7 cellular contexts compared by ENCODE assay signal in genomic region chr17:75720656-75721462, GRCh38. TPM values are rescaled to one million over a fixed set of nuclear protein-coding genes. Genes with fewer than 3 reads are reported as not detected.
A peak's percentile ranks its signal among the peaks of the same experiment; 100 is the strongest.
DNase-seq lines count a peak whose midpoint lies in the region; ATAC-seq and TF ChIP-seq lines count a peak whose summit lies in the region.

ITGB4 (plus strand) TSS chr17:75721459; CDS start chr17:75724704, 3,245 bp downstream.

- H3K9me3 Mint-ChIP-seq in activated naive CD8-positive, alpha-beta T cell treated with anti-CD3 and anti-CD28 coated beads for 36 hours, result no peaks in the 10 kb centered on the region

- no peak for TF ChIP-seq CTCF in gastrocnemius medialis (IDR thresholded peaks at IDR 0.05 in 4 of 5, conservative IDR thresholded peaks at IDR 0.05 in 1 of 5)

- H3K4me1 Mint-ChIP-seq in activated naive CD8-positive, alpha-beta T cell treated with anti-CD3 and anti-CD28 coated beads for 36 hours, result peaks cover 2% of the 10 kb centered on the region

- no peak within 1 kb of the TSS for H3K27ac Mint-ChIP-seq in activated naive CD8-positive, alpha-beta T cell treated with anti-CD3 and anti-CD28 coated beads for 36 hours

- no peaks in the 10 kb centered on the region for H3K9me3 ChIP-seq in SJCRH30 (replicated peaks)
- H3K9me3 ChIP-seq in gastrocnemius medialis, result no peaks in the 10 kb centered on the region

- peaks cover 53% of the 10 kb centered on the region for H3K27me3 ChIP-seq in SJCRH30
- peaks cover 19 to 29% (median 22%) of the 10 kb centered on the region in 3 donors for H3K27me3 ChIP-seq in gastrocnemius medialis

- DNase-seq in SJCRH30 (peak; percentile 39 to 50), hypothalamus (lab: John Stamatoyannopoulos, UW) (peak in 35 of 51 donors; percentile 14 to 83 (median 51)), gastrocnemius medialis (no peak), hepatic stellate cell (ENCODE audit: low spot score) (no peak)
- peak; percentile 70 for DNase-seq in activated naive CD8-positive, alpha-beta T cell treated with anti-CD3 and anti-CD28 coated beads for 36 hours
- DNase-seq in NK-92 treated with Interleukin-12 subunit alpha and Interleukin-12 subunit beta, amount 100 ng/mL, for 24 hours (lab: John Stamatoyannopoulos, UW), result no peak

- no peaks in the 10 kb centered on the region for H3K36me3 ChIP-seq in SJCRH30
- no peaks in the 10 kb centered on the region for H3K36me3 ChIP-seq in gastrocnemius medialis

- H3K4me1 ChIP-seq in SJCRH30, result no peaks in the 10 kb centered on the region; the same call in 1 of the 2 replicates
- H3K4me1 ChIP-seq in gastrocnemius medialis, result peaks cover 0 to 4% of the 10 kb centered on the region in 2 donors

- H3K4me3 Mint-ChIP-seq in activated naive CD8-positive, alpha-beta T cell treated with anti-CD3 and anti-CD28 coated beads for 36 hours, result peak within 1 kb of the TSS; percentile 65

- H3K27ac ChIP-seq in SJCRH30 (no peak within 1 kb of the TSS), gastrocnemius medialis (peak within 1 kb of the TSS in 3 of 4 donors; percentile 18 to 41 (median 23))

- peak within 1 kb of the TSS; percentile 51 for H3K4me3 ChIP-seq in SJCRH30
- peak within 1 kb of the TSS; percentile 37 to 47 (median 46) for H3K4me3 ChIP-seq in gastrocnemius medialis

- ATAC-seq in GM21737 (IDR thresholded peaks at IDR 0.05; ENCODE audit: unreplicated experiment) (peak; percentile 64), gastrocnemius medialis (peak in 1 of 2 donors; percentile 23)

- H3K36me3 Mint-ChIP-seq in activated naive CD8-positive, alpha-beta T cell treated with anti-CD3 and anti-CD28 coated beads for 36 hours, result no peaks in the 10 kb centered on the region

- TF ChIP-seq POLR2A in gastrocnemius medialis (IDR thresholded peaks at IDR 0.05), result no peak

- intact Hi-C loops in gastrocnemius medialis (cut with DNase I; ENCODE audit: low total_unique reads), result no loop called here

- in situ Hi-C loops in gastrocnemius medialis (cut with MboI; ENCODE audit: low sequenced_read_pairs in 4 of 4), result no loop called here

- peaks cover 17% of the 10 kb centered on the region for H3K27me3 Mint-ChIP-seq in activated naive CD8-positive, alpha-beta T cell treated with anti-CD3 and anti-CD28 coated beads for 36 hours

RNA-seq across cellular contexts. Expression of gene ITGB4, which starts in this region (rescaled TPM):
- total RNA-seq in SJCRH30 (2014; rRNA removed; shearing (Covaris generic)), result 4.3 and 8.8 TPM in 2 replicates
- total RNA-seq in activated naive CD8-positive, alpha-beta T cell treated with anti-CD3 and anti-CD28 coated beads for 36 hours, result 1 to 10 TPM in 1 of 2 experiments, under 1 TPM in 1; 0.64 to 1.4 TPM
- total RNA-seq in gastrocnemius medialis, result 10 to 100 TPM in 1 of 4 donors, 1 to 10 TPM in 3; 3.6 to 20.2 (median 6.3) TPM

Comparison
In these comparisons a context has a peak if more than half of its experiments do, and no peak if none do; other contexts are left out.
1. DNase-seq: peak in SJCRH30 (2 of 2), activated naive CD8-positive, alpha-beta T cell treated with anti-CD3 and anti-CD28 coated beads for 36 hours (single experiment) and hypothalamus (35 of 51); none in gastrocnemius medialis (0 of 2), NK-92 treated with Interleukin-12 subunit alpha and Interleukin-12 subunit beta, amount 100 ng/mL, for 24 hours (single experiment) and hepatic stellate cell (single experiment).